In the genomic region with DNA sequence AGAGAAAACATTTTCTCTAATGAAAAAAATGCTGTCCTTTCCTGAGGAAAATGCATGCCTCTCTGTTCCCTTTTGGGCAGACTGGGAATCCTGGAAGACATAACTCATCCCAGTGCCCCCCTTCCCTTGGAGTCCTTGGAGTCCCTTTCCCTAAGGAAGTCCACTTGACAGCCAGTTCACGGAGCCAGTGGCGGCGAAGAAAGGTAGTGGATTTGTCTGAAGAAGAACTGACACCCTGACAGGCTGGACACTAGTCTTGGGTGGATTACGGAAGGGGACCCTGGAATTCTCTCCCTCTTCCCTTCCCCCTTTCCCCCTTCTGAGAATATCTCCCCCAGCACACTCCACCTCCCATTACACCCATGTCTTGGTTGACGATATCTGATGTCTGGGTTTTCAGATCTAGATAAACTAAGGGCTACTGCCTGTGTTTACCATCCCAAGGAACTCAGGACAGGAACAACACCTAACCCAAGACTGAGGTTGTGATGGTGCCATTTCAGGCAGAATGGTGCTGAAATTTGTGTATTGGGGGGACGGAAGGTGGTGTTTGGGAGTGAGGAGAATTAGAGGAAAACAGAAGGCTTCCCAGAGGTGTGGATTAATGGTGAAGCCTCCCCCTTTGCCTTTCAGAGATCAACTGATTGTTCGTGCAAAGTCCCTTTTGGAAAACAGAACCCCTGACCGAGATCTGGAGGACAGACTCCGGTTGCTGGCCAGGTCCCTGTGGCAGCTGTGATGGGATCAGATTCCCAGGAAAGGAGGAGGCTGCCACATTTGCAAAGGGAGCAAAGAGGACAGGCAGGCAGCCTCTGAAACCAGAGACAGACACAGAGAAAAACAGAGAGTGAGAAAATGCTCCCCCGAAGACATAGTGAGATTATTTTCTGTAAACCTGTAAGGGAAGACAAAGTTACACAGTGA, we compare ENCODE assay signal across 10 cellular contexts. TPM values are rescaled to one million over a fixed set of nuclear protein-coding genes. Genes with fewer than 3 reads are reported as not detected.
DNase-seq lines count a peak whose midpoint lies in the region; ATAC-seq and TF ChIP-seq lines count a peak whose summit lies in the region.
"Had no signal": no experiment of that assay in that cellular context is flagged by ENCODE, and none has a peak within 500 bp of the region (broad histone marks: within the 10 kb centered on the region; RNA-seq: fewer than 3 reads in every experiment).

No MANE protein-coding gene starts in this region.

- H3K36me3 Mint-ChIP-seq in progenitor cell of endocrine pancreas (ENCODE audit: insufficient read depth) = no peaks in the 10 kb centered on the region
- H3K36me3 Mint-ChIP-seq: memory B cell had no signal

- H3K27ac ChIP-seq in Panc1 (ENCODE audit: low read length) = peak overlapping the region; percentile 71

- peak overlapping the region; percentile 68 for H3K4me3 Mint-ChIP-seq in progenitor cell of endocrine pancreas (ENCODE audit: low read depth)

- CTCF ChIA-PET in Panc1 (lab: Charles Lee) = no interaction called here
- CTCF ChIA-PET in HEK293T (lab: Yijun Ruan, JAX) = interaction anchor here (1.1 to 2.3 kb wide), 2 partner anchors 17 to 54 kb away, joined by 4 to 7 read pairs; no protein-coding TSS in a partner anchor

- BruUV-seq in Panc1 (replicated peaks; lab: Mats Ljungman, UMichigan) = no TSS peak

- peaks cover 19% of the 10 kb centered on the region for H3K4me1 Mint-ChIP-seq in progenitor cell of endocrine pancreas (ENCODE audit: low read depth)

- no peaks in the 10 kb centered on the region for H3K9me3 Mint-ChIP-seq in progenitor cell of endocrine pancreas (ENCODE audit: low read depth)
- H3K9me3 Mint-ChIP-seq: memory B cell had no signal

- TF ChIP-seq CTCF in Panc1 (IDR thresholded peaks at IDR 0.05) (no peak), fibroblast of mammary gland (conservative IDR thresholded peaks at IDR 0.05; ENCODE audit: control insufficient read depth, insufficient read depth, low read depth, low read length) (no peak), progenitor cell of endocrine pancreas (IDR thresholded peaks at IDR 0.05; ENCODE audit: unreplicated experiment) (no peak)

- peaks cover 27% of the 10 kb centered on the region for H3K27me3 Mint-ChIP-seq in progenitor cell of endocrine pancreas

- no peaks in the 10 kb centered on the region for H3K27me3 ChIP-seq in Panc1 (ENCODE audit: control insufficient read depth, insufficient read depth, low read length)

- in situ Hi-C loops in Panc1 (cut with HindIII; ENCODE audit: low pct_unique_long_range_greater_than_20kb, low sequenced_read_pairs) = no loop called here

- H3K4me1 ChIP-seq in Panc1 (ENCODE audit: control insufficient read depth, insufficient read depth, low read length) = peaks cover 24% of the 10 kb centered on the region

- no peaks in the 10 kb centered on the region for H3K9me3 ChIP-seq in Panc1 (ENCODE audit: control insufficient read depth, insufficient read depth, low read depth, low read length)

- ATAC-seq in Panc1 (0 out of 2 replicates have a peak, but pooled peaks have one; percentile 4), GM21825 (IDR thresholded peaks at IDR 0.05; ENCODE audit: unreplicated experiment) (no peak), left lobe of liver (no peak), HG02970 (IDR thresholded peaks at IDR 0.05; ENCODE audit: low FRiP score, unreplicated experiment) (no peak)

- no peak overlapping the region for H3K27ac Mint-ChIP-seq in progenitor cell of endocrine pancreas
- H3K27ac Mint-ChIP-seq: memory B cell had no signal

- H3K36me3 ChIP-seq in Panc1 (ENCODE audit: control insufficient read depth, insufficient read depth, low read length) = no peaks in the 10 kb centered on the region

- peak; percentile 62 for DNase-seq in EH (ENCODE audit: low read depth)
- no peak for DNase-seq in Panc1 (ENCODE audit: low read depth, low spot score)
- DNase-seq in fibroblast of mammary gland (ENCODE audit: low read depth) = peak; percentile 48
- no peak for DNase-seq in progenitor cell of endocrine pancreas (ENCODE audit: low spot score, unreplicated experiment)
- no peak for DNase-seq in left lobe of liver (ENCODE audit: low spot score)
- no peak for DNase-seq in HEK293T (ENCODE audit: extremely low spot score)
- DNase-seq: SHP77 had no signal

- intact Hi-C loops in Panc1 (cut with micrococcal nuclease; ENCODE audit: unreplicated experiment) = no loop called here

- POLR2A ChIA-PET in Panc1 (lab: Charles Lee) = no interaction called here
- POLR2A ChIA-PET in HEK293T (lab: Yijun Ruan, JAX) = interaction anchor here (0.9 to 2.5 kb wide), 12 partner anchors 10 to 433 kb away, joined by 3 to 29 read pairs (median 6); partner anchors contain the start of genes G3BP1 and GM2A

- H3K4me3 ChIP-seq in Panc1 (ENCODE audit: low read depth in 2 of 2, low read length in 2 of 2) (peak overlapping the region; percentile 14 to 41), fibroblast of mammary gland (ENCODE audit: control insufficient read depth, low read depth, low read length) (peak overlapping the region; percentile 99)

TF ChIP-seq in HEK293T, 16 proteins besides CTCF, POLR2A, EP300 and RAD21:
- TF ChIP-seq L3MBTL2 (conservative IDR thresholded peaks at IDR 0.05) (no peak), SUZ12 (IDR thresholded peaks at IDR 0.05) (no peak), FOXA1 (IDR thresholded peaks at IDR 0.05) (no peak), CTBP1 (IDR thresholded peaks at IDR 0.05; ENCODE audit: borderline replicate concordance) (no peak), ZNF384 (IDR thresholded peaks at IDR 0.05) (no peak)

RNA-seq across cellular contexts. Expression of gene SPARC, which starts 0.7 kb away (rescaled TPM):
- total RNA-seq in Panc1 (2021; ENCODE audit: unreplicated experiment) = 228 TPM
- 986 TPM for polyA plus RNA-seq in Panc1 (2012; ENCODE audit: insufficient read length)
- total RNA-seq in progenitor cell of endocrine pancreas = 55.2 and 83.9 TPM in 2 replicates
- 90.7 TPM for total RNA-seq in left lobe of liver

Comparison
In these comparisons a context has a peak if more than half of its experiments do, and no peak if none do; other contexts are left out.
1. DNase-seq: peak in EH (single experiment) and fibroblast of mammary gland (single experiment); none in Panc1 (single experiment), progenitor cell of endocrine pancreas (single experiment), left lobe of liver (single experiment) and HEK293T (single experiment).